2 cellular contexts compared by ENCODE assay signal in the genomic region with DNA sequence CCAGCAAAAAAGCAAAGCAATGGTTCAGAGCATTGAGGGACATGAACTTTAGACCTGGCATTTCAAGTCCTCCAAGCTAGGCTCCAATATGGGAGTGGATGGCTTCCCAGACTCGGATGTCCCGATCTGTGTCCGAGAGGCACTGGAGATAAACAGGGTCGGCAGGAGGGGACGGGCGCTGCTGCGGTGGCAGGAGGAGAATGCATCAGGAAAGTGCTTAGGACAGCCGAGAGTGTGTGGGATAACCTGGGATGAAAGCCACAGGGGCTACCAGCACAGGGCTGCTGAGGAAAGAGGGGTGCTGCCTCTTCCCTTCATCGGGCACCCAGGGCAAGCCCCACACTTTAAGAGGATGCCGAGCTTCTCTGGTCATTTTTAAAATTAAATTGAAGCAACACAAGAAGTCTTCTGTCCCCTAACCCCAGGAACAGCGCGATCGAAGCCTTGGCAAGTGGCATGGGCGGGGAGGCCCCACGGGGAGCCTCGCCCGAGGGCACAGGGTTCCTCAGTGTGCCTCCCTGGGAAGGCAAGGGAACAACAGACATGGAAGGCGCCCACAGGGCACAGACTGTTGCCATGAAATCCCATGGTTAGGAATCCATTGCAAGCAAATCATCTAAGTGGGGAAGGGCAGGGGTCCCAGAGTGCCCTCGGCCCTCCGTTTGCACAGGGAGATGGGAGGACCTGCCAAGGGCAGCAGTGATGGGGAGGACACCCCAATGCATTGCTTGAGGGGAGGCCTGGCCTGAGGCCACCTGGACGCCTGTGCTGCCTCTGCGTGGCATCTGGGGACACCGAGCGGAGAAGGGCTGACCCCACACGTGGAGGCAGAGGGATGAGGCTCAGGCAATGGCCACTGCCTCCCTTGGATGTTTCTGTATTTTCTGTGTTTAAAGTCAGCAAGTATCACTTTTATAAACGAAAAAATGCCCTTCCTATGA.
TF ChIP-seq lines count a peak whose summit lies in the region.

No MANE protein-coding gene starts in this region.

TF ChIP-seq in IMR-90, 13 proteins besides CTCF, POLR2A, EP300 and RAD21:
- TF ChIP-seq MAZ (IDR thresholded peaks at IDR 0.05; ENCODE audit: borderline replicate concordance, low read depth, low read length): no peak

TF ChIP-seq in HepG2, 621 proteins besides CTCF, POLR2A, EP300 and RAD21:
- TF ChIP-seq ZNF556 (CRISPR knock-in tag; IDR thresholded peaks at IDR 0.05; ENCODE audit: borderline replicate concordance) (no peak), DMAP1 (CRISPR knock-in tag; IDR thresholded peaks at IDR 0.05) (peak; percentile 29; the same call in 1 of the 2 replicates)
